ENCODE assay signal across 27 cellular contexts in genomic region chr1:121594096-121594495, GRCh38.
"Had no signal": no experiment of that assay in that cellular context is flagged by ENCODE, and none has a peak within 500 bp of the region (broad histone marks: within the 10 kb centered on the region; RNA-seq: fewer than 3 reads in every experiment).

No MANE protein-coding gene starts in this region.

- H3K27me3 ChIP-seq: left lung, right atrium auricular region, stomach, testis, thyroid gland, transverse colon, upper lobe of left lung, vagina had no signal

- DNase-seq: hippocampal formation; kidney glomerular epithelial cell; left cardiac atrium; left lung; lower lobe of right lung; mammary epithelial cell; mesenchymal stem cell; naive thymus-derived CD8-positive, alpha-beta T cell; nucleus accumbens; psoas muscle; stimulated activated CD4-positive, alpha-beta T cell treated with anti-CD3 and anti-CD28 coated beads, Interleukin-12 subunit alpha, Interleukin-12 subunit beta, amount 100 ng/mL, for 4 hours; stimulated activated CD4-positive, alpha-beta T cell treated with anti-CD3 and anti-CD28 coated beads, Interleukin-15, amount 100 ng/mL, for 24 hours; stimulated activated CD4-positive, alpha-beta T cell treated with anti-CD3 and anti-CD28 coated beads, Interleukin-2, amount 100 ng/mL, for 24 hours; stimulated activated CD4-positive, alpha-beta T cell treated with anti-CD3 and anti-CD28 coated beads, Interleukin-4, amount 100 ng/mL, for 1 hour; stimulated activated naive B cell treated with anti-CD40 and anti-IgM and Interleukin-4, amounts not matched to agents 10 μg/mL and 1 μg/mL and 100 μg/mL, for 72 hours; stimulated activated naive CD8-positive, alpha-beta T cell treated with anti-CD3 and anti-CD28 coated beads, Interleukin-15, Interleukin-2, amounts not matched to agents 100 U/mL and 50 U/mL, for 24 hours; stomach; testis; thyroid gland; transverse colon; upper lobe of left lung had no signal

- H3K9ac ChIP-seq: parathyroid adenoma had no signal

- H3K9me3 ChIP-seq: lower lobe of right lung, psoas muscle, right atrium auricular region, stomach, testis, thyroid gland, transverse colon, upper lobe of left lung, vagina had no signal

- H3K79me2 ChIP-seq: parathyroid adenoma had no signal

- H3K4me1 ChIP-seq: left lung, lower lobe of right lung, parathyroid adenoma, psoas muscle, right atrium auricular region, stomach, testis, thyroid gland, transverse colon, upper lobe of left lung, vagina had no signal

- ATAC-seq: left cardiac atrium; left lung; lower lobe of right lung; naive thymus-derived CD8-positive, alpha-beta T cell; psoas muscle; sciatic nerve; stimulated activated naive B cell treated with anti-CD40 and anti-IgM and Interleukin-4, amounts not matched to agents 10 μg/mL and 1 μg/mL and 100 μg/mL, for 72 hours; stimulated activated naive CD8-positive, alpha-beta T cell treated with anti-CD3 and anti-CD28 coated beads, Interleukin-15, Interleukin-2, amounts not matched to agents 100 U/mL and 50 U/mL, for 24 hours had no signal

- FAIRE-seq: keratinocyte had no signal

- H3K4me3 ChIP-seq: left lung, lower lobe of right lung, psoas muscle, right atrium auricular region, skin epidermis, stomach, testis, thyroid gland, transverse colon, upper lobe of left lung, vagina had no signal

- H3K36me3 ChIP-seq: left lung, lower lobe of right lung, right atrium auricular region, stomach, thyroid gland, transverse colon, upper lobe of left lung, vagina had no signal

- H3K27ac ChIP-seq: left lung, lower lobe of right lung, parathyroid adenoma, psoas muscle, right atrium auricular region, skin epidermis, stomach, testis, thyroid gland, transverse colon, upper lobe of left lung, vagina had no signal

- H2AFZ ChIP-seq: parathyroid adenoma had no signal
